2 cellular contexts compared by ENCODE assay signal in genomic region chr16:72369273-72369672, GRCh38.
TF ChIP-seq lines count a peak whose summit lies in the region.

No MANE protein-coding gene starts in this region.

TF ChIP-seq in SK-N-SH treated with all-trans-retinoic acid at 6 μM for 48 hours, 23 proteins besides CTCF, POLR2A, EP300 and RAD21 (continued from another document):
- TF ChIP-seq TSHZ2 (CRISPR knock-in tag; IDR thresholded peaks at IDR 0.05) = no peak
- TF ChIP-seq ESRRG (CRISPR knock-in tag; IDR thresholded peaks at IDR 0.05) = no peak
- no peak for TF ChIP-seq ZNF565 (CRISPR knock-in tag; conservative IDR thresholded peaks at IDR 0.05; ENCODE audit: low read depth)
- TF ChIP-seq ZFP30 (CRISPR knock-in tag; IDR thresholded peaks at IDR 0.05) = no peak
- no peak for TF ChIP-seq CSRNP3 (CRISPR knock-in tag; IDR thresholded peaks at IDR 0.05)

TF ChIP-seq in SK-N-SH, 30 proteins besides CTCF, POLR2A, EP300 and RAD21 (continued from another document):
- TF ChIP-seq REST (IDR thresholded peaks at IDR 0.05; ENCODE audit: low read depth, low read length) (no peak), TAF1 (IDR thresholded peaks at IDR 0.05; ENCODE audit: borderline replicate concordance, low read depth, low read length) (no peak), RFX5 (IDR thresholded peaks at IDR 0.05; ENCODE audit: low read length) (no peak), USF2 (IDR thresholded peaks at IDR 0.05; ENCODE audit: borderline replicate concordance, low read depth, low read length) (no peak), TCF12 (IDR thresholded peaks at IDR 0.05) (no peak), NFIC (IDR thresholded peaks at IDR 0.05; ENCODE audit: borderline replicate concordance) (no peak), RXRA (IDR thresholded peaks at IDR 0.05; ENCODE audit: borderline replicate concordance, low read depth) (no peak), SMC3 (IDR thresholded peaks at IDR 0.05; ENCODE audit: low read depth, low read length) (no peak), GATA2 (CRISPR knock-in tag; IDR thresholded peaks at IDR 0.05) (no peak), FOXM1 (IDR thresholded peaks at IDR 0.05; ENCODE audit: low read depth) (no peak), EZH2phosphoT487 (IDR thresholded peaks at IDR 0.05; ENCODE audit: borderline replicate concordance, low read depth) (no peak), PBX3 (IDR thresholded peaks at IDR 0.05) (no peak), YY1 (IDR thresholded peaks at IDR 0.05; ENCODE audit: low read depth) (no peak), USF1 (IDR thresholded peaks at IDR 0.05; ENCODE audit: borderline replicate concordance, low read depth) (no peak), RCOR1 (IDR thresholded peaks at IDR 0.05; ENCODE audit: low read length) (no peak)
TF ChIP-seq in SK-N-SH: peak in this region for 0.
